Comparison of ENCODE assay signal across 1 cellular context in the genomic region with DNA sequence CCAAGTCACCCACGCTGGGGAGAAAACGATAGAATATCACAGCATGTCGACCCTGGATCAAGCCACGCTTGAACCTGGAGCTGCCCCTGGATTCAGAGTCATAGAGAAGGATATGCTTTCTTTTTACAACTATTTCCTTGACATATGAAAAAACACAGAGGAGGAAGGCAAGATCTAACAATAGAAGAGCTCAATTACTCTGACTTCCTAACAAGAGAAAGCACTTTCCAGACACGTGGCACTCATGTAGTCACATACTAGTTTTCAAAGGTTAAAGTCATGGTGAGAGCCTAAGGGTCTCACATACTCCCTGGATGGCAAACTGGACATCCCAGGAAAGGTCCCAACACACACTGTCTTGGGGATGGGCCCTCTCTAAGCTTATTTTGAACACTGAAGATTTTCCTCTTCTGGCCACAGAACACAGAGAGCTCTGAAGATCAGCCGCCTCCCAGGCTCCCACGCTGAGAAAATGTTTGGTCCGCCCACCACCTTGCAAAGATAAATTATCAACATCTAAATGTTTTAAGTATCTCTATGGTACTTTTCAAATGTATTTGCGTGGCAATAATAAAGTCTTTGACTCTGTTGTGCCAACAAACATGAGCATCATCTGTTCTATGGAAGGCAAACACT.
TF ChIP-seq lines count a peak whose summit lies in the region.

No MANE protein-coding gene starts in this region.

TF ChIP-seq in liver, 16 proteins besides CTCF, POLR2A, EP300 and RAD21 (continued from another document):
- TF ChIP-seq, protein P1, sequence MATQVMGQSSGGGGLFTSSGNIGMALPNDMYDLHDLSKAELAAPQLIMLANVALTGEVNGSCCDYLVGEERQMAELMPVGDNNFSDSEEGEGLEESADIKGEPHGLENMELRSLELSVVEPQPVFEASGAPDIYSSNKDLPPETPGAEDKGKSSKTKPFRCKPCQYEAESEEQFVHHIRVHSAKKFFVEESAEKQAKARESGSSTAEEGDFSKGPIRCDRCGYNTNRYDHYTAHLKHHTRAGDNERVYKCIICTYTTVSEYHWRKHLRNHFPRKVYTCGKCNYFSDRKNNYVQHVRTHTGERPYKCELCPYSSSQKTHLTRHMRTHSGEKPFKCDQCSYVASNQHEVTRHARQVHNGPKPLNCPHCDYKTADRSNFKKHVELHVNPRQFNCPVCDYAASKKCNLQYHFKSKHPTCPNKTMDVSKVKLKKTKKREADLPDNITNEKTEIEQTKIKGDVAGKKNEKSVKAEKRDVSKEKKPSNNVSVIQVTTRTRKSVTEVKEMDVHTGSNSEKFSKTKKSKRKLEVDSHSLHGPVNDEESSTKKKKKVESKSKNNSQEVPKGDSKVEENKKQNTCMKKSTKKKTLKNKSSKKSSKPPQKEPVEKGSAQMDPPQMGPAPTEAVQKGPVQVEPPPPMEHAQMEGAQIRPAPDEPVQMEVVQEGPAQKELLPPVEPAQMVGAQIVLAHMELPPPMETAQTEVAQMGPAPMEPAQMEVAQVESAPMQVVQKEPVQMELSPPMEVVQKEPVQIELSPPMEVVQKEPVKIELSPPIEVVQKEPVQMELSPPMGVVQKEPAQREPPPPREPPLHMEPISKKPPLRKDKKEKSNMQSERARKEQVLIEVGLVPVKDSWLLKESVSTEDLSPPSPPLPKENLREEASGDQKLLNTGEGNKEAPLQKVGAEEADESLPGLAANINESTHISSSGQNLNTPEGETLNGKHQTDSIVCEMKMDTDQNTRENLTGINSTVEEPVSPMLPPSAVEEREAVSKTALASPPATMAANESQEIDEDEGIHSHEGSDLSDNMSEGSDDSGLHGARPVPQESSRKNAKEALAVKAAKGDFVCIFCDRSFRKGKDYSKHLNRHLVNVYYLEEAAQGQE (IDR thresholded peaks at IDR 0.05) = no peak
- TF ChIP-seq SP1 (IDR thresholded peaks at IDR 0.05) (no peak), RXRA (IDR thresholded peaks at IDR 0.05) (no peak), GABPA (IDR thresholded peaks at IDR 0.05 in 1 of 2, conservative IDR thresholded peaks at IDR 0.05 in 1 of 2) (no peak), TAF1 (conservative IDR thresholded peaks at IDR 0.05) (no peak)
